In the genomic region with DNA sequence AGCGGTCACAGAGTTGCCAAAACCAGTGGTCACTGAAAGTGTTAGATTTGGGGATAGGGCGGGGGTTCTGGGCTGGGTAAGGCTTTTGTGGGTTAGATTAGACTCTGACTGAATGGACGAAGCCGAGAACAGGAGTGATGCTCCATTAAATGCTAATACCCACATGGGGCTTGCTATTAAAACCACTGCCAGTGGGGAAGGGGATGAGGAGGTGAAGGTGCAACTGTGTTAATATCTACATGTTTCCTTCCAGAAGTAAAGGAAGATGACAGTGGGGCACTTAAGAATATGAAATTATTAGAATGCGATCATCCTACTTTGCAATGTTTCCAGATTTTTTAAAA, we compare ENCODE assay signal across 8 cellular contexts. TPM values are rescaled to one million over a fixed set of nuclear protein-coding genes. Genes with fewer than 3 reads are reported as not detected.
DNase-seq lines count a peak whose midpoint lies in the region; ATAC-seq and TF ChIP-seq lines count a peak whose summit lies in the region.

No MANE protein-coding gene starts in this region.

- H3K27ac Mint-ChIP-seq in chondrocyte (ENCODE audit: unreplicated experiment): peak overlapping the region; percentile 99

- no peaks in the 10 kb centered on the region for H3K27me3 Mint-ChIP-seq in chondrocyte (ENCODE audit: low read depth)

- peak overlapping the region; percentile 86 for H3K4me3 ChIP-seq in BE2C (ENCODE audit: low read depth, low read length)
- peak overlapping the region; percentile 67 for H3K4me3 ChIP-seq in mononuclear cell (ENCODE audit: low read length)

- H3K4me1 Mint-ChIP-seq in chondrocyte (ENCODE audit: low read depth): peaks cover 26% of the 10 kb centered on the region

- H3K36me3 ChIP-seq in BE2C: peaks cover 38% of the 10 kb centered on the region

- H3K4me3 Mint-ChIP-seq in chondrocyte (ENCODE audit: unreplicated experiment): peak overlapping the region; percentile 97

- no peaks in the 10 kb centered on the region for H3K27me3 ChIP-seq in BE2C
- no peaks in the 10 kb centered on the region for H3K27me3 ChIP-seq in mononuclear cell (ENCODE audit: insufficient read depth, low read length)

- TF ChIP-seq CTCF in BE2C (IDR thresholded peaks at IDR 0.05; ENCODE audit: low read depth, low read length) (no peak), chondrocyte (IDR thresholded peaks at IDR 0.05) (no peak)

- DNase-seq in BE2C (no peak), LoVo (ENCODE audit: low spot score) (peak; percentile 3), chondrocyte (ENCODE audit: low spot score) (no peak), putamen (ENCODE audit: low spot score) (no peak), NCI-H2081 treated with DMSO at 0.1 percent for 48 hours (lab: John Stamatoyannopoulos, UW) (no peak)

- H3K4me1 ChIP-seq in BE2C: no peaks in the 10 kb centered on the region
- H3K4me1 ChIP-seq in mononuclear cell (ENCODE audit: insufficient read depth, low read length): peaks cover 7% of the 10 kb centered on the region

- H3K9me3 Mint-ChIP-seq in chondrocyte (ENCODE audit: low read depth): peaks cover 41% of the 10 kb centered on the region

- peaks cover 41% of the 10 kb centered on the region for H3K36me3 Mint-ChIP-seq in chondrocyte (ENCODE audit: low read depth)

- ATAC-seq in GM21367 (IDR thresholded peaks at IDR 0.05; ENCODE audit: unreplicated experiment): peak; percentile 18
- ATAC-seq in GM18861 (IDR thresholded peaks at IDR 0.05; ENCODE audit: unreplicated experiment): no peak

- H3K9me3 ChIP-seq in BE2C (peaks cover 10% of the 10 kb centered on the region), mononuclear cell (ENCODE audit: low read depth, low read length) (peaks cover 36% of the 10 kb centered on the region)

RNA-seq across cellular contexts. Expression of a gene that starts 0.6 kb away (rescaled TPM):
- polyA plus RNA-seq in BE2C (2012; ENCODE audit: insufficient read depth, insufficient read length, low read depth): 5.3 TPM
- total RNA-seq in chondrocyte (6.0 to 8.3 TPM (median 7.4 TPM) in 3 replicates), mononuclear cell (17.4 TPM)

RNA-seq across cellular contexts. Expression of a gene that starts 19.9 kb away (rescaled TPM):
- polyA plus RNA-seq in BE2C (2012; ENCODE audit: insufficient read depth, insufficient read length, low read depth): 9.6 TPM
- total RNA-seq in chondrocyte (9.7 to 22.2 TPM (median 10.0 TPM) in 3 replicates), mononuclear cell (15.7 TPM)

RNA-seq across cellular contexts. Expression of a gene that starts 20.7 kb away (rescaled TPM):
- 3.6 TPM for polyA plus RNA-seq in BE2C (2012; ENCODE audit: insufficient read depth, insufficient read length, low read depth)
- total RNA-seq in chondrocyte (8.5 to 10.8 TPM (median 9.8 TPM) in 3 replicates), mononuclear cell (16.1 TPM)

RNA-seq across cellular contexts. Expression of a gene that starts 42.1 kb away (rescaled TPM):
- 6.7 TPM for polyA plus RNA-seq in BE2C (2012; ENCODE audit: insufficient read depth, insufficient read length, low read depth)
- total RNA-seq in chondrocyte (5.6 to 10.3 TPM (median 7.0 TPM) in 3 replicates), mononuclear cell (34.5 TPM)
